In the genomic region with DNA sequence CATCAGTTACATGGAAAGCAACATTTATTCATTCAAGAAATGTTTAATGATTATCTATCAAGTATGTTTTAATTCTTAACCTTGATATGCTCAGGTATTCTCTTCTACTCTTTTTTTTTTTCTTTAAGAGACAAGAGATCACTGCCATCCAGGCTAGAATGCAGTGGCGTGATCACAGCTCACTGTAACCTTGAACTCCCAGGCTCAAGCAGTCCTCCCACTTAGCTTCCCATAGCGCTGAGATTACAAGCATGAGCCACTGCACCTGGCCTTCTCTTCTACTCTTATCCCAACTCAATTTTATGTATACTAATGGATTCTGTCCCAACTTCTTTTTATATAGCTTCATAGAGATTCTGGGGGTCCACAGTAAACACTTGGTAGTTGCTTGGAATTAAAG, we compare ENCODE assay signal across 21 cellular contexts. TPM values are rescaled to one million over a fixed set of nuclear protein-coding genes. Genes with fewer than 3 reads are reported as not detected.
DNase-seq lines count a peak whose midpoint lies in the region; ATAC-seq, FAIRE-seq and TF ChIP-seq lines count a peak whose summit lies in the region.
"Had no signal": no experiment of that assay in that cellular context is flagged by ENCODE, and none has a peak within 500 bp of the region (broad histone marks: within the 10 kb centered on the region; RNA-seq: fewer than 3 reads in every experiment).

No MANE protein-coding gene starts in this region.

- H2BK120ac ChIP-seq in H9 (ENCODE audit: low read depth, low read length, poor library complexity, severe bottlenecking): no peak overlapping the region

- FAIRE-seq in keratinocyte (lab: Jason Lieb, UNC): peak; percentile 67
- FAIRE-seq: H54, RCC 7860 had no signal

- H3K27me3 Mint-ChIP-seq in H9 (ENCODE audit: low read depth): no peaks in the 10 kb centered on the region

- H2BK20ac ChIP-seq in H9 (ENCODE audit: low read depth, low read length, poor library complexity, severe bottlenecking): no peak overlapping the region

- ATAC-seq in HG03139 (IDR thresholded peaks at IDR 0.05; ENCODE audit: unreplicated experiment) (no peak), omental fat pad (ENCODE audit: low FRiP score) (no peak)
- ATAC-seq: CD8-positive, alpha-beta T cell had no signal

- CTCF ChIA-PET in AG04450 (lab: Charles Lee): interaction anchor here (0.5 kb wide), 1 partner anchor 651 kb away, joined by 3 read pairs; no protein-coding TSS in a partner anchor

- no peak overlapping the region for H2AK5ac ChIP-seq in H9 (ENCODE audit: insufficient read length, low read length)

- H3K4me2 ChIP-seq in H9 (ENCODE audit: insufficient read depth, insufficient read length, low read length) (no peak overlapping the region), keratinocyte (ENCODE audit: control insufficient read depth, extremely low read depth, insufficient read depth, low read depth, low read length) (no peak overlapping the region)
- H3K4me2 ChIP-seq: BLaER1 treated with 17β-estradiol and CSF1 and Interleukin-3, amounts not matched to agents 10 nM and 100 nM had no signal

- peak overlapping the region; percentile 34 to 74 (median 66); a peak in 2 of 7 replicates for H3K27ac Mint-ChIP-seq in H9
- H3K27ac Mint-ChIP-seq: CD8-positive, alpha-beta T cell had no signal

- H2AFZ ChIP-seq in H9 (ENCODE audit: low read length) (no peak overlapping the region), keratinocyte (ENCODE audit: control insufficient read depth, low read length) (no peak overlapping the region)

- H3K4ac ChIP-seq in H9 (ENCODE audit: low read depth, low read length): no peak overlapping the region

- no peak overlapping the region for H3K9ac ChIP-seq in H9 (ENCODE audit: extremely low read depth, insufficient read length, low read length)
- no peak overlapping the region for H3K9ac ChIP-seq in keratinocyte (ENCODE audit: control insufficient read depth, extremely low read depth, insufficient read depth, low read length)
- H3K9ac ChIP-seq: BLaER1 treated with 17β-estradiol and CSF1 and Interleukin-3, amounts not matched to agents 10 nM and 100 nM had no signal

- H3K4me1 ChIP-seq in H9 (ENCODE audit: insufficient read depth, low read length): peaks cover 5% of the 10 kb centered on the region; the same call in 1 of the 2 replicates
- peaks cover 52% of the 10 kb centered on the region for H3K4me1 ChIP-seq in SJSA1 (replicated peaks)
- peaks cover 48% of the 10 kb centered on the region for H3K4me1 ChIP-seq in keratinocyte (ENCODE audit: control insufficient read depth, extremely low read depth, insufficient read depth, low read length)

- H3T11ph ChIP-seq in H9 (ENCODE audit: low read length): no peak overlapping the region

- no peaks in the 10 kb centered on the region for H3K23me2 ChIP-seq in H9 (ENCODE audit: insufficient read length, low read depth, low read length, poor library complexity, severe bottlenecking)

- H3K4me3 ChIP-seq in AG04450 (ENCODE audit: low read depth, low read length) (no peak overlapping the region), SJSA1 (no peak overlapping the region), keratinocyte (ENCODE audit: control insufficient read depth in 2 of 3, extremely low read depth in 1 of 3, insufficient read depth in 2 of 3, low read depth in 1 of 3, low read length in 3 of 3) (no peak overlapping the region)
- H3K4me3 ChIP-seq: BLaER1 treated with 17β-estradiol and CSF1 and Interleukin-3, amounts not matched to agents 10 nM and 100 nM had no signal

- H4K5ac ChIP-seq in H9 (ENCODE audit: insufficient read length, low read depth, low read length): no peak overlapping the region

- H3K18ac ChIP-seq in H9 (ENCODE audit: insufficient read length, low read depth, low read length): no peak overlapping the region

- DNase-seq in AG04450 (ENCODE audit: low read depth, low spot score) (no peak), H9 (no peak), SJSA1 (ENCODE audit: low read depth in 1 of 2, low spot score in 2 of 2) (no peak), keratinocyte (ENCODE audit: low read depth, low spot score) (no peak), omental fat pad (ENCODE audit: low spot score) (no peak), NCI-H510A treated with DMSO at 0.1 percent for 48 hours (lab: John Stamatoyannopoulos, UW) (no peak)
- no peak for DNase-seq in stimulated activated CD4-positive, alpha-beta T cell treated with anti-CD3 and anti-CD28 coated beads, Interleukin-4, amount 100 ng/mL, for 24 hours
- DNase-seq: Calu3; CD8-positive, alpha-beta T cell; GF-D8; NCI-H1092 treated with DMSO at 0.1 percent for 48 hours; NCI-H146; NCI-H2029 treated with DMSO at 0.1 percent for 48 hours; NCI-H2171 treated with DMSO at 0.1 percent for 48 hours; NCI-H446 treated with DMSO at 0.1 percent for 48 hours; NCI-H748 treated with DMSO at 0.1 percent for 48 hours; Right ventricle myocardium superior had no signal

- peaks cover 35 to 37% of the 10 kb centered on the region in 2 experiments for H3K4me1 Mint-ChIP-seq in H9

- no peak overlapping the region for H4K91ac ChIP-seq in H9 (ENCODE audit: insufficient read length, low read depth, low read length)

- H3K9me3 Mint-ChIP-seq in H9: no peaks in the 10 kb centered on the region
- H3K9me3 Mint-ChIP-seq: CD8-positive, alpha-beta T cell had no signal

- H3K36me3 ChIP-seq in SJSA1: peaks cover 74% of the 10 kb centered on the region
- peaks cover 6 to 11% of the 10 kb centered on the region in 2 experiments for H3K36me3 ChIP-seq in keratinocyte (ENCODE audit: control insufficient read depth in 2 of 2, extremely low read depth in 1 of 2, insufficient read depth in 2 of 2, low read length in 2 of 2)

- TF ChIP-seq CTCF in AG04450 (IDR thresholded peaks at IDR 0.05; ENCODE audit: low read depth, low read length): no peak
- TF ChIP-seq CTCF in H9 (conservative IDR thresholded peaks at IDR 0.05): no peak
- TF ChIP-seq CTCF in keratinocyte (optimal IDR thresholded peaks at IDR 0.05 in 1 of 3, IDR thresholded peaks at IDR 0.05 in 1 of 3, conservative IDR thresholded peaks at IDR 0.05 in 1 of 3; ENCODE audit: extremely low read depth in 1 of 3, insufficient read depth in 2 of 3, low read length in 3 of 3): no peak
- no peak for TF ChIP-seq CTCF in omental fat pad (IDR thresholded peaks at IDR 0.05)

- dilution Hi-C loops in keratinocyte (cut with MboI; ENCODE audit: extremely low pct_ligation_motif_present, low sequenced_read_pairs): no loop called here

- H3K4me3 Mint-ChIP-seq in H9: no peak overlapping the region
- H3K4me3 Mint-ChIP-seq: CD8-positive, alpha-beta T cell had no signal

- H3K27me3 ChIP-seq in AG04450 (ENCODE audit: control insufficient read depth, insufficient read depth, low read length): no peaks in the 10 kb centered on the region
- H3K27me3 ChIP-seq in H9 (ENCODE audit: insufficient read depth, low read length): no peaks in the 10 kb centered on the region
- H3K27me3 ChIP-seq in SJSA1 (replicated peaks): no peaks in the 10 kb centered on the region
- H3K27me3 ChIP-seq in keratinocyte (ENCODE audit: control insufficient read depth, extremely low read depth, insufficient read depth, low read length): no peaks in the 10 kb centered on the region
- H3K27me3 ChIP-seq: BLaER1 treated with 17β-estradiol and CSF1 and Interleukin-3, amounts not matched to agents 10 nM and 100 nM had no signal

- no peaks in the 10 kb centered on the region for H3K9me3 ChIP-seq in AG04450 (ENCODE audit: control insufficient read depth, insufficient read depth, low read length)
- no peaks in the 10 kb centered on the region for H3K9me3 ChIP-seq in H9 (ENCODE audit: control insufficient read depth, low read depth, low read length)
- H3K9me3 ChIP-seq in SJSA1 (replicated peaks): no peaks in the 10 kb centered on the region
- H3K9me3 ChIP-seq in keratinocyte (ENCODE audit: control insufficient read depth, low read depth, low read length): no peaks in the 10 kb centered on the region
- H3K9me3 ChIP-seq: BLaER1 treated with 17β-estradiol and CSF1 and Interleukin-3, amounts not matched to agents 10 nM and 100 nM had no signal

- H2BK12ac ChIP-seq in H9 (ENCODE audit: insufficient read length, low read depth, low read length): no peak overlapping the region

- H3K23ac ChIP-seq in H9 (ENCODE audit: insufficient read length, low read depth, low read length): no peak overlapping the region

- H2BK15ac ChIP-seq in H9 (ENCODE audit: low read depth, low read length): no peak overlapping the region

- POLR2A ChIA-PET in AG04450 (lab: Yijun Ruan, JAX): interaction anchor here (0.8 kb wide), 1 partner anchor 51 kb away, joined by 4 read pairs; a partner anchor contains a TSS

- no peak overlapping the region for H3K56ac ChIP-seq in H9 (ENCODE audit: insufficient read length, low read depth, low read length)

- H4K20me1 ChIP-seq in H9 (ENCODE audit: control insufficient read depth, insufficient read depth, insufficient read length) (no peaks in the 10 kb centered on the region), keratinocyte (ENCODE audit: control insufficient read depth, extremely low read depth, insufficient read depth, low read length) (no peaks in the 10 kb centered on the region)

- no peaks in the 10 kb centered on the region for H3K79me1 ChIP-seq in H9 (ENCODE audit: insufficient read depth, low read depth, low read length, poor library complexity, severe bottlenecking)

- H2BK5ac ChIP-seq in H9 (ENCODE audit: insufficient read length, low read length): no peak overlapping the region

- H3K14ac ChIP-seq in H9 (ENCODE audit: insufficient read depth, low read length): no peak overlapping the region

- no peak overlapping the region for H4K8ac ChIP-seq in H9 (replicated peaks; ENCODE audit: insufficient read length, low read depth, low read length)

- peak overlapping the region; percentile 62 for H3K27ac ChIP-seq in AG04450 (ENCODE audit: low read depth, low read length)
- no peak overlapping the region for H3K27ac ChIP-seq in H9 (ENCODE audit: insufficient read length, low read depth, low read length)
- H3K27ac ChIP-seq in SJSA1: peak overlapping the region; percentile 78
- H3K27ac ChIP-seq in keratinocyte (ENCODE audit: control insufficient read depth, insufficient read depth, low read length): peak overlapping the region; percentile 90
- H3K27ac ChIP-seq: BLaER1 treated with 17β-estradiol and CSF1 and Interleukin-3, amounts not matched to agents 10 nM and 100 nM had no signal

- H3K79me2 ChIP-seq in H9 (ENCODE audit: insufficient read depth, low read length) (no peaks in the 10 kb centered on the region), keratinocyte (ENCODE audit: control insufficient read depth, insufficient read depth, low read length) (peaks cover 33% of the 10 kb centered on the region)

- H3K9me1 ChIP-seq in keratinocyte (ENCODE audit: control insufficient read depth, extremely low read depth, insufficient read depth, low read length): no peaks in the 10 kb centered on the region

- WGBS in H9 (ENCODE audit: extremely low coverage, insufficient read length, low lambda C conversion rate): no CpG with 5 or more reads among the region's 2 CpGs

- peaks cover 7 to 53% (median 49%) of the 10 kb centered on the region in 3 experiments; a peak in 6 of 7 replicates for H3K36me3 Mint-ChIP-seq in H9 (ENCODE audit: insufficient read depth in 1 of 3, low read depth in 3 of 3)

RNA-seq across cellular contexts. Expression of a gene that starts 50.9 kb away (rescaled TPM):
- polyA plus RNA-seq in AG04450 (2011; rRNA removed): 25.9 and 30.8 TPM in 2 replicates
- polyA minus RNA-seq in AG04450 (2011; rRNA and poly(A)+ RNA removed): 41.1 and 57.5 TPM in 2 replicates
- 57.4 and 60.8 TPM in 2 replicates for total RNA-seq in H9 (2021)
- total RNA-seq in SJSA1 (2014; rRNA removed; shearing (Covaris generic)): 18.9 and 22.7 TPM in 2 replicates
- polyA plus RNA-seq in keratinocyte: 15.6 to 23.3 TPM (median 21.5 TPM) in 3 replicates
- polyA plus RNA-seq in keratinocyte (2011; ENCODE audit: low read depth): 56.3 TPM
- polyA plus RNA-seq in keratinocyte (2011; cell fraction: cytosol; rRNA removed): 13.2 and 18.5 TPM in 2 replicates
- polyA plus RNA-seq in keratinocyte (2011; cell fraction: nucleus; rRNA removed): 36.1 and 42.4 TPM in 2 replicates
- 16.9 and 20.7 TPM in 2 replicates for polyA plus RNA-seq in keratinocyte (2012; ENCODE audit: low replicate concordance)
- 16.7 to 45.9 TPM (median 27.2 TPM) in 3 replicates for polyA minus RNA-seq in keratinocyte
- 15.5 TPM for polyA minus RNA-seq in keratinocyte (2011; cell fraction: cytosol; rRNA and poly(A)+ RNA removed)
- 37.6 and 71.7 TPM in 2 replicates for polyA minus RNA-seq in keratinocyte (2011; cell fraction: nucleus; rRNA and poly(A)+ RNA removed)
- 10 to 100 TPM; 42.9 to 83.1 (median 52.1) TPM for total RNA-seq in omental fat pad
